Comparison of ENCODE assay signal across 10 cellular contexts in the genomic region with DNA sequence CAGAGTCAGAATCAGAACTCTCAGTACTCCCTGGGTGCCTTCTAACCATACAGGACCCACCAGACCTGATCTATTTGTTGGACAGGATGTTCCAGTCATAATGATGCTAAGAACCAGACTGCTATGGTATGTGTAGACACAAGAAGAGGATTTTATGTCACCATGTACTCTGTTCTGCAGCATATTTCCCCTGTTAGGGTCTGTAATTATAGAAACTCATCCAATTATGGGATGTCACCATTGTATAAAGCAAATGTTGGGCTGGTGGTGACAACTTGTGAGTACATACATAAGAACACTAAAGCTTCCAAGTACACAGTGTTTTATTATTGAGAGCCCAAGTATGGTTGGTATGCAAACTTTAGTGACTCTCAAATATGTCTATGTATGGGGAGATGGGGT.
DNase-seq lines count a peak whose midpoint lies in the region; ATAC-seq lines count a peak whose summit lies in the region.
"Had no signal": no experiment of that assay in that cellular context is flagged by ENCODE, and none has a peak within 500 bp of the region (broad histone marks: within the 10 kb centered on the region; RNA-seq: fewer than 3 reads in every experiment).

No MANE protein-coding gene starts in this region.

- ATAC-seq in GM18909 (IDR thresholded peaks at IDR 0.05; ENCODE audit: poor library complexity, unreplicated experiment) (peak; percentile 78), HG02678 (IDR thresholded peaks at IDR 0.05; ENCODE audit: unreplicated experiment) (peak; percentile 53), GM18520 (IDR thresholded peaks at IDR 0.05; ENCODE audit: unreplicated experiment) (no peak), T-cell (replicated peaks in 1 of 4) (no peak)

- peaks cover 48% of the 10 kb centered on the region for H3K4me1 ChIP-seq in SJSA1 (replicated peaks)
- peaks cover 37% of the 10 kb centered on the region for H3K4me1 ChIP-seq in skeletal muscle satellite cell (ENCODE audit: control insufficient read depth, insufficient read depth, low read length)

- CTCF ChIA-PET in T-cell (lab: Charles Lee), result no interaction called here

- peak overlapping the region; percentile 81 for H3K27ac ChIP-seq in SJSA1

- no peak overlapping the region for H3K4me3 ChIP-seq in SJSA1
- peak overlapping the region; percentile 7 for H3K4me3 ChIP-seq in skeletal muscle satellite cell (ENCODE audit: low read length)

- H3K27me3 ChIP-seq in SJSA1 (replicated peaks) (no peaks in the 10 kb centered on the region), skeletal muscle satellite cell (ENCODE audit: control insufficient read depth, insufficient read depth, low read length) (no peaks in the 10 kb centered on the region)

- H3K36me3 Mint-ChIP-seq in T-cell, result no peaks in the 10 kb centered on the region

- H3K4me1 Mint-ChIP-seq in T-cell, result no peaks in the 10 kb centered on the region

- H3K4me3 Mint-ChIP-seq in T-cell, result no peak overlapping the region

- H3K27ac Mint-ChIP-seq in T-cell, result no peak overlapping the region

- POLR2A ChIA-PET in T-cell (lab: Charles Lee), result no interaction called here

- H3K27me3 Mint-ChIP-seq in T-cell, result no peaks in the 10 kb centered on the region

- peak in 1 of 2 experiments; percentile 74 for DNase-seq in SJSA1 (ENCODE audit: low read depth in 1 of 2, low spot score in 2 of 2)
- DNase-seq in SW480 (ENCODE audit: low spot score), result no peak
- no peak for DNase-seq in SHP77 treated with DMSO at 0.1 percent for 48 hours (lab: John Stamatoyannopoulos, UW)
- DNase-seq in T-cell, result no peak
- DNase-seq: activated naive CD4-positive, alpha-beta T cell treated with anti-CD3 and anti-CD28 coated beads, Interleukin-2, amount 50 U/mL, for 16 hours; NCI-H82 had no signal

- H3K4me2 ChIP-seq in skeletal muscle satellite cell (ENCODE audit: low read length), result peak overlapping the region; percentile 63

- H3K36me3 ChIP-seq in SJSA1 (peaks cover 51% of the 10 kb centered on the region), skeletal muscle satellite cell (ENCODE audit: insufficient read depth, low read length) (peaks cover 19% of the 10 kb centered on the region)

- H3K9me3 ChIP-seq in SJSA1 (replicated peaks), result no peaks in the 10 kb centered on the region
- H3K9me3 ChIP-seq in skeletal muscle satellite cell (replicated peaks; ENCODE audit: low read length), result no peaks in the 10 kb centered on the region

- peak overlapping the region; percentile 32 for H3K9ac ChIP-seq in skeletal muscle satellite cell (ENCODE audit: low read depth, low read length)

- H3K9me3 Mint-ChIP-seq in T-cell, result no peaks in the 10 kb centered on the region

Comparison
In these comparisons a context has a peak if more than half of its experiments do, and no peak if none do; other contexts are left out.
1. ATAC-seq: peak in GM18909 (single experiment) and HG02678 (single experiment); none in GM18520 (single experiment) and T-cell (0 of 4).